Comparison of ENCODE assay signal across 1 cellular context in genomic region chr2:75710577-75711253, GRCh38.
TF ChIP-seq lines count a peak whose summit lies in the region.

TSS of gene GCFC2 (minus strand) at chr2:75710915. CDS start at chr2:75710855, 60 bp downstream.

TF ChIP-seq in HepG2, 621 proteins besides CTCF, POLR2A, EP300 and RAD21 (continued from another document and continues in another):
- TF ChIP-seq ZNF784 (CRISPR knock-in tag; IDR thresholded peaks at IDR 0.05; ENCODE audit: borderline replicate concordance) = peak; percentile 99; the same call in 1 of the 2 replicates
- peak; percentile 99 for TF ChIP-seq MXD4 (CRISPR knock-in tag; IDR thresholded peaks at IDR 0.05)
- TF ChIP-seq IRF9 (CRISPR knock-in tag; IDR thresholded peaks at IDR 0.05; ENCODE audit: borderline replicate concordance) = peak; percentile 100
- TF ChIP-seq ZNF337 (CRISPR knock-in tag; IDR thresholded peaks at IDR 0.05; ENCODE audit: borderline replicate concordance, low read depth) = peak; percentile 99
- no peak for TF ChIP-seq MZF1 (CRISPR knock-in tag; IDR thresholded peaks at IDR 0.05; ENCODE audit: borderline replicate concordance)
- TF ChIP-seq MBNL3 (CRISPR knock-in tag; conservative IDR thresholded peaks at IDR 0.05) = no peak
- peak; percentile 99 for TF ChIP-seq ZNF543 (CRISPR knock-in tag; IDR thresholded peaks at IDR 0.05)
- peak; percentile 96 for TF ChIP-seq CBFB (CRISPR knock-in tag; IDR thresholded peaks at IDR 0.05)
- no peak for TF ChIP-seq ZNF296 (CRISPR knock-in tag; conservative IDR thresholded peaks at IDR 0.05)
- TF ChIP-seq FOXA1 (IDR thresholded peaks at IDR 0.05) = no peak
- peak; percentile 51 for TF ChIP-seq FOXA1 (CRISPR knock-in tag; IDR thresholded peaks at IDR 0.05)
- TF ChIP-seq PHF5A (CRISPR knock-in tag; IDR thresholded peaks at IDR 0.05; ENCODE audit: low read depth, unreplicated experiment) = no peak
- TF ChIP-seq ARHGAP35 (CRISPR knock-in tag; IDR thresholded peaks at IDR 0.05; ENCODE audit: borderline replicate concordance) = peak; percentile 100
- peak; percentile 99 for TF ChIP-seq FLYWCH1 (CRISPR knock-in tag; IDR thresholded peaks at IDR 0.05)
- peak; percentile 92 for TF ChIP-seq POLR2AphosphoS5 (IDR thresholded peaks at IDR 0.05; ENCODE audit: low read depth, low read length)
- peak; percentile 81 for TF ChIP-seq ZNF720 (CRISPR knock-in tag; IDR thresholded peaks at IDR 0.05)
- TF ChIP-seq ZFP91 (CRISPR knock-in tag; IDR thresholded peaks at IDR 0.05; ENCODE audit: borderline replicate concordance) = peak; percentile 98
- peak; percentile 93 for TF ChIP-seq ZBTB20 (CRISPR knock-in tag; IDR thresholded peaks at IDR 0.05; ENCODE audit: borderline replicate concordance, low read depth)
- TF ChIP-seq MIER3 (CRISPR knock-in tag; IDR thresholded peaks at IDR 0.05; ENCODE audit: borderline replicate concordance) = peak; percentile 80; the same call in 1 of the 2 replicates
- TF ChIP-seq IKZF5 (CRISPR knock-in tag; IDR thresholded peaks at IDR 0.05) = peak; percentile 99
- peak; percentile 97 for TF ChIP-seq HIVEP1 (CRISPR knock-in tag; IDR thresholded peaks at IDR 0.05)
- peak; percentile 90; the same call in 1 of the 2 replicates for TF ChIP-seq TOE1 (CRISPR knock-in tag; IDR thresholded peaks at IDR 0.05)
- TF ChIP-seq ZKSCAN8 (CRISPR knock-in tag; IDR thresholded peaks at IDR 0.05; ENCODE audit: borderline replicate concordance) = peak; percentile 80; the same call in 1 of the 2 replicates
- peak; percentile 93 for TF ChIP-seq RXRA (CRISPR knock-in tag; IDR thresholded peaks at IDR 0.05)
- TF ChIP-seq CSRNP2 (CRISPR knock-in tag; conservative IDR thresholded peaks at IDR 0.05; ENCODE audit: low read depth) = peak; percentile 99
- peak; percentile 75 for TF ChIP-seq AGO1 (IDR thresholded peaks at IDR 0.05; ENCODE audit: low read depth, low read length, poor library complexity, severe bottlenecking)
- TF ChIP-seq CEBPB (IDR thresholded peaks at IDR 0.05; ENCODE audit: borderline replicate concordance, low read depth, low read length) = no peak
- TF ChIP-seq HNF4G (IDR thresholded peaks at IDR 0.05; ENCODE audit: borderline replicate concordance, low read depth, low read length) = 0 out of 2 replicates have a peak, but pooled peaks have one; percentile 5
- peak; percentile 79; the same call in 1 of the 2 replicates for TF ChIP-seq HNF4G (CRISPR knock-in tag; IDR thresholded peaks at IDR 0.05; ENCODE audit: borderline replicate concordance, low read depth)
- TF ChIP-seq ZNF441 (CRISPR knock-in tag; IDR thresholded peaks at IDR 0.05; ENCODE audit: borderline replicate concordance) = peak; percentile 97
- no peak for TF ChIP-seq JUNB (CRISPR knock-in tag; IDR thresholded peaks at IDR 0.05; ENCODE audit: borderline replicate concordance)
- TF ChIP-seq CC2D1A (CRISPR knock-in tag; IDR thresholded peaks at IDR 0.05) = peak; percentile 97
- TF ChIP-seq XRCC5 (optimal IDR thresholded peaks at IDR 0.05; ENCODE audit: low read length) = peak; percentile 70
- TF ChIP-seq ZIK1 (CRISPR knock-in tag; IDR thresholded peaks at IDR 0.05; ENCODE audit: borderline replicate concordance, low read depth) = peak; percentile 99
- peak; percentile 92; the same call in 1 of the 2 replicates for TF ChIP-seq ZNF329 (CRISPR knock-in tag; IDR thresholded peaks at IDR 0.05; ENCODE audit: low read depth)
- peak; percentile 88 for TF ChIP-seq PTBP1 (IDR thresholded peaks at IDR 0.05; ENCODE audit: low read depth, low read length, poor library complexity, severe bottlenecking)
- peak; percentile 99 for TF ChIP-seq CHCHD3 (CRISPR knock-in tag; IDR thresholded peaks at IDR 0.05)
- peak; percentile 83 for TF ChIP-seq KDM4B (CRISPR knock-in tag; IDR thresholded peaks at IDR 0.05)
- peak; percentile 96 for TF ChIP-seq PAWR (CRISPR knock-in tag; IDR thresholded peaks at IDR 0.05; ENCODE audit: borderline replicate concordance)
- peak; percentile 100 for TF ChIP-seq BATF2 (CRISPR knock-in tag; IDR thresholded peaks at IDR 0.05)
- TF ChIP-seq JUN (CRISPR knock-in tag; IDR thresholded peaks at IDR 0.05) = peak; percentile 93
- peak; percentile 97 for TF ChIP-seq E2F1 (CRISPR knock-in tag; IDR thresholded peaks at IDR 0.05)
- no peak for TF ChIP-seq AFF4 (CRISPR knock-in tag; IDR thresholded peaks at IDR 0.05)
- TF ChIP-seq HNRNPK (IDR thresholded peaks at IDR 0.05; ENCODE audit: low read depth, low read length, poor library complexity, severe bottlenecking) = peak; percentile 92
- TF ChIP-seq DRAP1 (CRISPR knock-in tag; IDR thresholded peaks at IDR 0.05) = peak; percentile 44; the same call in 1 of the 2 replicates
- TF ChIP-seq SIX4 (CRISPR knock-in tag; IDR thresholded peaks at IDR 0.05) = peak; percentile 59; the same call in 1 of the 2 replicates
- no peak for TF ChIP-seq TCF12 (IDR thresholded peaks at IDR 0.05)
- peak; percentile 97 for TF ChIP-seq TCF12 (CRISPR knock-in tag; IDR thresholded peaks at IDR 0.05)
- peak; percentile 84 for TF ChIP-seq KLF11 (CRISPR knock-in tag; IDR thresholded peaks at IDR 0.05)
- TF ChIP-seq ZNF749 (CRISPR knock-in tag; IDR thresholded peaks at IDR 0.05; ENCODE audit: borderline replicate concordance) = peak; percentile 99
- TF ChIP-seq GLI4 (CRISPR knock-in tag; IDR thresholded peaks at IDR 0.05; ENCODE audit: borderline replicate concordance) = peak; percentile 100
